In the genomic region with DNA sequence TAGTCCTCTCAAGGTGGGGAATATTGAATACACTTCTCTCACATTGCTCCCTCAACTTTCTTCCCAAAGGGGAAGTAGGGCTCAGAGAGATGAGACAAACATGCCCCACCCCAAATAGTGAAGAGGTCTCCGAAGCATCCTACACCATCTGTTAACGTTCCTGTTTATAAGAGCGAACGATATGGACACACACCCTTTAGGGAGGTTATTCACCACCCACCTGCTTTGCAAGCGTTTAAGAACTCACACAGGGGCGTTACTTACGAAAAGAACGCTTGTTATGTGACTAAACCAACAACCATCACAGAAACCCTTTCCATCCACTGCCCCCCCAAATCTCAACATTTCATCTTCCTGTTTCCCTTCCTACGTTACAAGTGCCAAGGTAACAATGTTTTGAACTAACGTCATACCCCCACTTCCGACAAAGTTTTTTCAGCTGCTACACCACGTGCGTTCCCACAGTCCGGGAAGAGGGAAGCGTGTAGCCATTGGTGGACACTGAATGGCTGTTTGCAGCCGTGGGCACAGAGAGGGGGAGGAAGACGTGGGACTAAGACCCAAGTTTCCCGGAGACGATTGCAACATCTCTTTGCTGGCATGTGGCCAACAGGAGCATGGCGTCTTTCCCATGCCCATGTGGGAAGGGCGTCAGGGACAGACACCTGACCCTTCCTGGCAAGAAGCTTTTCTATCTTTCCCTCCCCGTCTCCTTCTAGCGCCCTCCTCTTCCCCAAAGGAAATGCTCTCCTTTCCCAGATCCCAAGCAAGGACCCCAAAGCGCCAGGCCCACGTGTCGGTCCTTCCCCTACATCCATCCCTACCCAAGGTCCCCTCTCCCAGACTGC, we compare ENCODE assay signal across 8 cellular contexts. TPM values are rescaled to one million over a fixed set of nuclear protein-coding genes. Genes with fewer than 3 reads are reported as not detected.
DNase-seq lines count a peak whose midpoint lies in the region; ATAC-seq and TF ChIP-seq lines count a peak whose summit lies in the region.

No MANE protein-coding gene starts in this region.

- H4K20me1 ChIP-seq in BLaER1 (peaks cover 55% of the 10 kb centered on the region), IMR-90 (ENCODE audit: insufficient read depth, low read length) (peaks cover 30% of the 10 kb centered on the region)

- in situ Hi-C loops in IMR-90 (cut with MboI; ENCODE audit: low sequenced_read_pairs), result no loop called here

- ATAC-seq in GM19467 (IDR thresholded peaks at IDR 0.05; ENCODE audit: unreplicated experiment) (peak; percentile 37), IMR-90 (ENCODE audit: low read depth) (peak; percentile 55)

- H2BK15ac ChIP-seq in IMR-90 (ENCODE audit: low read depth, low read length), result 0 out of 3 replicates have a peak overlapping the region, but pooled peaks have one; percentile 5

- H3K27ac ChIP-seq in BLaER1 (peak overlapping the region; percentile 94), IMR-90 (ENCODE audit: insufficient read depth, low read length) (peak overlapping the region; percentile 84), ascending aorta (peak overlapping the region; percentile 98), right atrium auricular region (peak overlapping the region; percentile 98 to 99), prostate gland (peak overlapping the region; percentile 93 to 98), uterus (peak overlapping the region; percentile 92 to 99)

- H3K4me1 ChIP-seq in BLaER1 (peaks cover 59% of the 10 kb centered on the region), IMR-90 (ENCODE audit: control insufficient read depth, insufficient read depth, low read length) (peaks cover 5% of the 10 kb centered on the region), ascending aorta (peaks cover 0 to 40% of the 10 kb centered on the region in 2 donors), right atrium auricular region (peaks cover 0 to 56% of the 10 kb centered on the region in 2 donors), prostate gland (replicated peaks) (peaks cover 23% of the 10 kb centered on the region), uterus (peaks cover 0 to 4% of the 10 kb centered on the region in 2 donors)

- H3K4ac ChIP-seq in IMR-90 (ENCODE audit: low read depth, low read length), result peak overlapping the region; percentile 80

- H3K27me3 ChIP-seq in BLaER1 (no peaks in the 10 kb centered on the region), IMR-90 (ENCODE audit: control insufficient read depth, insufficient read depth, low read length) (no peaks in the 10 kb centered on the region), ascending aorta (no peaks in the 10 kb centered on the region), right atrium auricular region (no peaks in the 10 kb centered on the region), prostate gland (replicated peaks; ENCODE audit: insufficient read depth) (no peaks in the 10 kb centered on the region), uterus (no peaks in the 10 kb centered on the region)

- peak overlapping the region; percentile 73 for H3K56ac ChIP-seq in IMR-90 (ENCODE audit: extremely low read depth, insufficient read depth, low read length)

- H4K8ac ChIP-seq in IMR-90 (ENCODE audit: low read depth in 2 of 2, low read length in 2 of 2), result peak overlapping the region; percentile 26 to 51

- dilution Hi-C loops in IMR-90 (cut with HindIII; ENCODE audit: low sequenced_read_pairs, unreplicated experiment), result no loop called here

- TF ChIP-seq CTCF in IMR-90 (conservative IDR thresholded peaks at IDR 0.05; ENCODE audit: low read depth, low read length) (no peak), ascending aorta (IDR thresholded peaks at IDR 0.05) (no peak), right atrium auricular region (IDR thresholded peaks at IDR 0.05) (no peak), prostate gland (IDR thresholded peaks at IDR 0.05) (no peak), uterus (IDR thresholded peaks at IDR 0.05) (peak in 1 of 4 experiments; percentile 3)

- H3K9me1 ChIP-seq in IMR-90 (ENCODE audit: insufficient read depth, low read length), result peaks cover 6% of the 10 kb centered on the region

- H2AK5ac ChIP-seq in IMR-90 (ENCODE audit: low read depth, low read length), result peak overlapping the region; percentile 60

- no peak for TF ChIP-seq RAD21 in IMR-90 (IDR thresholded peaks at IDR 0.05; ENCODE audit: low read length)

- peak overlapping the region; percentile 97 for H2AK9ac ChIP-seq in IMR-90 (replicated peaks; ENCODE audit: low read depth, low read length, poor library complexity)

- intact Hi-C loops in IMR-90 (cut with micrococcal nuclease), result loop anchor here (1.0 kb wide), 1 partner anchor 109 kb away; a partner anchor contains a TSS
- intact Hi-C loops in ascending aorta (cut with DNase I), result loop anchor here (1.0 kb wide), 1 partner anchor 510 kb away; a partner anchor contains a TSS
- intact Hi-C loops in prostate gland (cut with DNase I), result loop anchor here (2.0 to 5.0 kb wide), 3 partner anchors 110 to 509 kb away; a partner anchor contains a TSS
- intact Hi-C loops in uterus (cut with DNase I; ENCODE audit: low total_unique reads), result no loop called here

- H3K23ac ChIP-seq in IMR-90 (ENCODE audit: low read depth, low read length), result peak overlapping the region; percentile 79

- CTCF ChIA-PET in IMR-90 (lab: Yijun Ruan, JAX), result interaction anchor here (1.5 kb wide), 1 partner anchor 10 kb away, joined by 3 read pairs; no protein-coding TSS in a partner anchor

- peak overlapping the region; percentile 87 for H2AFZ ChIP-seq in IMR-90 (replicated peaks; ENCODE audit: low read length, poor library complexity)

- peak overlapping the region; percentile 46 for H2BK120ac ChIP-seq in IMR-90 (ENCODE audit: low read depth, low read length)

- H3K14ac ChIP-seq in IMR-90 (replicated peaks; ENCODE audit: low read depth, low read length), result peak overlapping the region; percentile 87

- H3K36me3 ChIP-seq in BLaER1, result peaks cover 5% of the 10 kb centered on the region
- H3K36me3 ChIP-seq in IMR-90 (ENCODE audit: control insufficient read depth, insufficient read depth, low read length), result no peaks in the 10 kb centered on the region; the same call in 1 of the 2 replicates
- H3K36me3 ChIP-seq in ascending aorta, result peaks cover 0 to 4% of the 10 kb centered on the region in 2 donors
- no peaks in the 10 kb centered on the region for H3K36me3 ChIP-seq in right atrium auricular region
- H3K36me3 ChIP-seq in prostate gland, result no peaks in the 10 kb centered on the region
- no peaks in the 10 kb centered on the region for H3K36me3 ChIP-seq in uterus

- WGBS in IMR-90 (ENCODE audit: extremely low coverage in 2 of 2, insufficient read length in 1 of 2), 2 experiments, result 0% methylated on average over 1 of the region's 26 CpGs; no CpG with 5 or more reads in 1 of the 2 experiments
- WGBS in prostate gland, result 2% methylated on average over 26 of the region's 26 CpGs

- peak overlapping the region; percentile 63; the same call in 1 of the 2 replicates for H4K91ac ChIP-seq in IMR-90 (ENCODE audit: insufficient read depth, low read depth, low read length)

- H2BK20ac ChIP-seq in IMR-90 (ENCODE audit: low read depth, low read length), result peak overlapping the region; percentile 42

- peak overlapping the region; percentile 77 for H2BK5ac ChIP-seq in IMR-90 (ENCODE audit: low read depth, low read length, poor library complexity, severe bottlenecking)

- TF ChIP-seq POLR2A in IMR-90 (IDR thresholded peaks at IDR 0.05; ENCODE audit: low read depth, low read length) (peak; percentile 84), prostate gland (IDR thresholded peaks at IDR 0.05) (peak; percentile 50), uterus (IDR thresholded peaks at IDR 0.05) (peak; percentile 49 to 51)

- H3K9ac ChIP-seq in BLaER1, result peak overlapping the region; percentile 94
- peak overlapping the region; percentile 78 for H3K9ac ChIP-seq in IMR-90 (ENCODE audit: low read depth, low read length)

- POLR2A ChIA-PET in IMR-90 (lab: Charles Lee; ENCODE audit: unreplicated experiment), result no interaction called here

- H4K5ac ChIP-seq in IMR-90 (ENCODE audit: low read depth, low read length), result peak overlapping the region; percentile 16; the same call in 1 of the 2 replicates

- peak overlapping the region; percentile 46 for H3K18ac ChIP-seq in IMR-90 (ENCODE audit: low read depth, low read length)

- H3K9me3 ChIP-seq in BLaER1 (no peaks in the 10 kb centered on the region), IMR-90 (ENCODE audit: control insufficient read depth, insufficient read depth, low read length) (no peaks in the 10 kb centered on the region), ascending aorta (no peaks in the 10 kb centered on the region), right atrium auricular region (no peaks in the 10 kb centered on the region), prostate gland (no peaks in the 10 kb centered on the region), uterus (no peaks in the 10 kb centered on the region)

- peak overlapping the region; percentile 83 for H3K4me2 ChIP-seq in BLaER1
- H3K4me2 ChIP-seq in IMR-90 (ENCODE audit: low read depth, low read length), result peak overlapping the region; percentile 91

- no TSS peak for BruUV-seq in IMR-90 (replicated peaks; lab: Mats Ljungman, UMichigan)

- peaks cover 4 to 32% of the 10 kb centered on the region in 2 experiments for H3K79me1 ChIP-seq in IMR-90 (ENCODE audit: low read depth in 1 of 2, low read length in 2 of 2)

- H3K4me3 ChIP-seq in BLaER1 (peak overlapping the region; percentile 92), IMR-90 (ENCODE audit: insufficient read depth, low read depth, low read length) (peak overlapping the region; percentile 83), ascending aorta (peak overlapping the region; percentile 80 to 95), right atrium auricular region (peak overlapping the region; percentile 63 to 95), prostate gland (peak overlapping the region; percentile 66 to 97), uterus (peak overlapping the region; percentile 68 to 86)

- DNase-seq in IMR-90 (peak; percentile 99), SKM-1 treated with dmso at 0.1 percent for 144 hours (lab: John Stamatoyannopoulos, UW; ENCODE audit: unreplicated experiment) (peak; percentile 20), ascending aorta (ENCODE audit: low spot score in 2 of 2) (peak; percentile 92 to 98), right atrium auricular region (ENCODE audit: low spot score) (peak; percentile 98), prostate gland (ENCODE audit: low spot score) (peak; percentile 96), uterus (peak; percentile 93 to 94)

RNA-seq across cellular contexts. Expression of a gene that starts 1.2 kb away (rescaled TPM):
- 33.7 and 60.8 TPM in 2 replicates for total RNA-seq in IMR-90 (2012; rRNA removed)
- polyA plus RNA-seq in IMR-90 (2012; rRNA removed), result 131 and 132 TPM in 2 replicates
- 188 and 191 TPM in 2 replicates for polyA plus RNA-seq in IMR-90 (2012; cell fraction: cytosol; rRNA removed)
- polyA plus RNA-seq in IMR-90 (2012; cell fraction: nucleus; rRNA removed; ENCODE audit: low replicate concordance), result 232 and 587 TPM in 2 replicates
- 326 TPM for total RNA-seq in ascending aorta
- 1,000 to 10,000 TPM in 1 of 2 donors, 100 to 1,000 TPM in 1; 612 to 1,061 TPM for total RNA-seq in right atrium auricular region
- 100 to 1,000 TPM; 197 to 358 TPM for total RNA-seq in prostate gland
- total RNA-seq in uterus, result 100 to 1,000 TPM in 3 of 4 donors, 10 to 100 TPM in 1; 49.4 to 372 (median 216) TPM

RNA-seq across cellular contexts. Expression of a gene that starts 48.0 kb away (rescaled TPM):
- total RNA-seq in IMR-90 (2012; rRNA removed) (0.72 and 1.1 TPM in 2 replicates), ascending aorta (0.21 TPM), right atrium auricular region (under 1 TPM in 1 of 2 donors, not detected in 1; 0.12 TPM), prostate gland (10 to 100 TPM in 1 of 2 donors, 1 to 10 TPM in 1; 9.5 to 39.7 TPM), uterus (1 to 10 TPM in 1 of 4 donors, under 1 TPM in 1, not detected in 2; 0.62 to 2.1 TPM)
- 0.34 and 0.36 TPM in 2 replicates for polyA plus RNA-seq in IMR-90 (2012; rRNA removed)
- polyA plus RNA-seq in IMR-90 (2012; cell fraction: cytosol; rRNA removed), result 0.15 and 0.21 TPM in 2 replicates
- 0.18 and 0.36 TPM in 2 replicates for polyA plus RNA-seq in IMR-90 (2012; cell fraction: nucleus; rRNA removed; ENCODE audit: low replicate concordance)

Comparison
In these comparisons a context has a peak if more than half of its experiments do, and no peak if none do; other contexts are left out.
1. Peak in every context shown above with its lines: DNase-seq, ATAC-seq, H3K4me3 ChIP-seq and H3K27ac ChIP-seq.
2. DNase-seq: peak in every context shown above with its lines; median percentile 99 in IMR-90; 98 in right atrium auricular region; 96 in prostate gland; 95 in ascending aorta; 94 in uterus; 20 in SKM-1 treated with dmso at 0.1 percent for 144 hours.